ENCODE assay signal across 24 cellular contexts in the genomic region with DNA sequence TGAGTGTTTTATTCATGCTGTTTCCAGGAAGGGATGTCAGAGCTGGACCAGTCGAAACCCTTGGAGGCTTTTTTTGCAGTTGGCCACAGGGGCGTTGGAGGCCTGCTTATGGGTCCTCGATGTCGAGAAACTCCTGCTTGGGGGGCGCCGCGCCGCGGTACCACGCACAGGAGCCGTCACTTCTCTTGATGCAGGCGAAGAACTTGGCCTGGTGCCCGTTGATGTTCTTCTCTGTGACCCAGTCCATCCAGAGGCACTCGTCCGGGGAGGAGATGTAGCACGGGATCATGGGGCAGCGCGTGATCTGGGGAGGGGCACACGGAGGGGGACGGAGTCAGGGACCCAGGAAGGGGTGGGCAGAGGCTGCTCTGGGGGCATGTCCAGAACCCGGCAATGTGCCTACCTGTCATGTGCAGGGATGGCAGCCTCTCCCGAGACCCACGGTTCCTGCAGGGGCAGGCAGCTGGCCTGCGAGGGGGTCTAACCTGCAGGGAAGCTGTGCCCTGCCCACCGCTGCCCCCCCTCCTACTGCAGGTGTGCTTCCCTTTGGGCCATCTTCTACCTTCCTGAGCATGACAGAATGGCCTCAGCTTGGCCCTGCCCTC. TPM values are rescaled to one million over a fixed set of nuclear protein-coding genes. Genes with fewer than 3 reads are reported as not detected.
"Had no signal": no experiment of that assay in that cellular context is flagged by ENCODE, and none has a peak within 500 bp of the region (broad histone marks: within the 10 kb centered on the region; RNA-seq: fewer than 3 reads in every experiment).

No MANE protein-coding gene starts in this region.

- H3K4me2 ChIP-seq: neural progenitor cell, smooth muscle cell had no signal

- H3K36me3 ChIP-seq: colonic mucosa, neural progenitor cell, right lobe of liver had no signal

- H3K9ac ChIP-seq: neural progenitor cell had no signal

- ATAC-seq: gastrocnemius medialis; left ventricle myocardium superior; natural killer cell treated with Interleukin-12 subunit alpha and Interleukin-12 subunit beta and Interleukin-15 and Interleukin-18, amount 100 ng/mL, for 72 hours had no signal

- H3K4me1 ChIP-seq: colonic mucosa, gastrocnemius medialis, lower lobe of right lung, neural progenitor cell, pancreas, right lobe of liver, testis had no signal

- H2AFZ ChIP-seq: neural progenitor cell had no signal

- H3K27me3 ChIP-seq: colonic mucosa, gastrocnemius medialis, neural progenitor cell, pancreas, right lobe of liver, stomach, testis, tibial artery had no signal

- H3K27ac ChIP-seq: colonic mucosa, epithelial cell of prostate, gastrocnemius medialis, lower lobe of right lung, neural progenitor cell, pancreas, right lobe of liver, stomach, testis, tibial artery had no signal

- H3K4me3 ChIP-seq: colonic mucosa, gastrocnemius medialis, lower lobe of right lung, neural progenitor cell, pancreas, right lobe of liver, smooth muscle cell, stomach, testis, tibial artery had no signal

- DNase-seq: colonic mucosa; effector CD8-positive, alpha-beta T cell; endodermal cell; foreskin fibroblast; gastrocnemius medialis; head of caudate nucleus; left ventricle myocardium superior; lower lobe of right lung; occipital lobe; right lobe of liver; stimulated activated CD4-positive, alpha-beta T cell treated with anti-CD3 and anti-CD28 coated beads, Interleukin-12 subunit alpha, Interleukin-12 subunit beta, amount 100 ng/mL, for 4 hours; stimulated activated CD4-positive, alpha-beta T cell treated with anti-CD3 and anti-CD28 coated beads, Interleukin-1b, Interleukin-23, amount 100 ng/mL, for 48 hours; stimulated activated CD4-positive, alpha-beta T cell treated with anti-CD3 and anti-CD28 coated beads, Interleukin-4, amount 100 ng/mL, for 1 hour; stimulated activated CD8-positive, alpha-beta memory T cell treated with anti-CD3 and anti-CD28 coated beads, Interleukin-4, amount 100 ng/mL, for 48 hours; stimulated activated naive CD4-positive, alpha-beta T cell treated with Interleukin-2 at 50 U/mL for 16 hours; stomach; testis; tibial artery had no signal

- H3K9me3 ChIP-seq: colonic mucosa, gastrocnemius medialis, lower lobe of right lung, pancreas, right lobe of liver, stomach, testis, tibial artery had no signal

RNA-seq across cellular contexts. Expression of gene CEP295NL, which starts 47.3 kb away (rescaled TPM):
- total RNA-seq: natural killer cell treated with Interleukin-12 subunit alpha and Interleukin-12 subunit beta and Interleukin-15 and Interleukin-18, amount 100 ng/mL, for 72 hours had no signal
- polyA plus RNA-seq: keratinocyte, smooth muscle cell had no signal
